1 cellular context compared by ENCODE assay signal in the genomic region with DNA sequence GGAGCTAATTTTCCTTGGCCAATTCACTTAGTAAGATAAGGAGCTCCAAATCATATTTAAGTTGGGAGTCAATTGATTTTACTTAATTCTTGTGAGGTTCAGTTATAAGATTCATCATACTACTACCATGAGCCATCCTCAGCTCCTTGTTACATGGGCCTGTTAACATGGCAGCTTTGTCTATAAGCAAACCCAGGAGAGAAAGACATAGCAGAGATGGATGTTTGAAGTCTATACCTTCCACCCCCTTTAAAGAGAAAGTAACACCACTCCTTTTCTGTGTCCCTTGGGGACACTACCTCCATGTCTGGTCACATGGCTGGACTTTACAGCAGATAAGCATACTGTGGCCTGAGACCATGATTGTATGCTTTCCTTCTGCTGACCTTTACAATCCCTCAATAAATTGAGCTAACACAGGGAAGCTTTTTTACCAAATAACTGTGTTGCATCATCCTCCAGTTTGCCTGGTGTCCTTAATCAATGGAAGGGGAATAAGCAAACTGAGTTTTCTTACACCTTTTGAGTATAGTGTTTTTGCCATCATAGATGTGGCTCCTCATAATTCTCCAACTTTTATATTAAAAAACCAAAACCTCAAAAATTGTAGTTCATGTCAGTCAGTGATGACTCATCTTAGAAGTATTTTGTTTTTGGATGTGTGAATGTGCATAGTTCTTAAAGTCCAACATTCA.
TF ChIP-seq lines count a peak whose summit lies in the region.

No MANE protein-coding gene starts in this region.

TF ChIP-seq in HepG2, 621 proteins besides CTCF, POLR2A, EP300 and RAD21 (continued from another document):
- TF ChIP-seq, protein P1, sequence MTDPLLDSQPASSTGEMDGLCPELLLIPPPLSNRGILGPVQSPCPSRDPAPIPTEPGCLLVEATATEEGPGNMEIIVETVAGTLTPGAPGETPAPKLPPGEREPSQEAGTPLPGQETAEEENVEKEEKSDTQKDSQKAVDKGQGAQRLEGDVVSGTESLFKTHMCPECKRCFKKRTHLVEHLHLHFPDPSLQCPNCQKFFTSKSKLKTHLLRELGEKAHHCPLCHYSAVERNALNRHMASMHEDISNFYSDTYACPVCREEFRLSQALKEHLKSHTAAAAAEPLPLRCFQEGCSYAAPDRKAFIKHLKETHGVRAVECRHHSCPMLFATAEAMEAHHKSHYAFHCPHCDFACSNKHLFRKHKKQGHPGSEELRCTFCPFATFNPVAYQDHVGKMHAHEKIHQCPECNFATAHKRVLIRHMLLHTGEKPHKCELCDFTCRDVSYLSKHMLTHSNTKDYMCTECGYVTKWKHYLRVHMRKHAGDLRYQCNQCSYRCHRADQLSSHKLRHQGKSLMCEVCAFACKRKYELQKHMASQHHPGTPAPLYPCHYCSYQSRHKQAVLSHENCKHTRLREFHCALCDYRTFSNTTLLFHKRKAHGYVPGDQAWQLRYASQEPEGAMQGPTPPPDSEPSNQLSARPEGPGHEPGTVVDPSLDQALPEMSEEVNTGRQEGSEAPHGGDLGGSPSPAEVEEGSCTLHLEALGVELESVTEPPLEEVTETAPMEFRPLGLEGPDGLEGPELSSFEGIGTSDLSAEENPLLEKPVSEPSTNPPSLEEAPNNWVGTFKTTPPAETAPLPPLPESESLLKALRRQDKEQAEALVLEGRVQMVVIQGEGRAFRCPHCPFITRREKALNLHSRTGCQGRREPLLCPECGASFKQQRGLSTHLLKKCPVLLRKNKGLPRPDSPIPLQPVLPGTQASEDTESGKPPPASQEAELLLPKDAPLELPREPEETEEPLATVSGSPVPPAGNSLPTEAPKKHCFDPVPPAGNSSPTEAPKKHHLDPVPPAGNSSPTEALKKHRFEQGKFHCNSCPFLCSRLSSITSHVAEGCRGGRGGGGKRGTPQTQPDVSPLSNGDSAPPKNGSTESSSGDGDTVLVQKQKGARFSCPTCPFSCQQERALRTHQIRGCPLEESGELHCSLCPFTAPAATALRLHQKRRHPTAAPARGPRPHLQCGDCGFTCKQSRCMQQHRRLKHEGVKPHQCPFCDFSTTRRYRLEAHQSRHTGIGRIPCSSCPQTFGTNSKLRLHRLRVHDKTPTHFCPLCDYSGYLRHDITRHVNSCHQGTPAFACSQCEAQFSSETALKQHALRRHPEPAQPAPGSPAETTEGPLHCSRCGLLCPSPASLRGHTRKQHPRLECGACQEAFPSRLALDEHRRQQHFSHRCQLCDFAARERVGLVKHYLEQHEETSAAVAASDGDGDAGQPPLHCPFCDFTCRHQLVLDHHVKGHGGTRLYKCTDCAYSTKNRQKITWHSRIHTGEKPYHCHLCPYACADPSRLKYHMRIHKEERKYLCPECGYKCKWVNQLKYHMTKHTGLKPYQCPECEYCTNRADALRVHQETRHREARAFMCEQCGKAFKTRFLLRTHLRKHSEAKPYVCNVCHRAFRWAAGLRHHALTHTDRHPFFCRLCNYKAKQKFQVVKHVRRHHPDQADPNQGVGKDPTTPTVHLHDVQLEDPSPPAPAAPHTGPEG (CRISPR knock-in tag; IDR thresholded peaks at IDR 0.05): no peak
- TF ChIP-seq SP1 (IDR thresholded peaks at IDR 0.05) (no peak), SP1 (CRISPR knock-in tag; IDR thresholded peaks at IDR 0.05) (peak; percentile 16; the same call in 1 of the 2 replicates), ZNF292 (CRISPR knock-in tag; IDR thresholded peaks at IDR 0.05; ENCODE audit: borderline replicate concordance, low read depth) (no peak), RBFOX2 (IDR thresholded peaks at IDR 0.05; ENCODE audit: low read depth, low read length) (peak; percentile 85), ETV6 (CRISPR knock-in tag; conservative IDR thresholded peaks at IDR 0.05) (no peak)
- TF ChIP-seq, protein P2, sequence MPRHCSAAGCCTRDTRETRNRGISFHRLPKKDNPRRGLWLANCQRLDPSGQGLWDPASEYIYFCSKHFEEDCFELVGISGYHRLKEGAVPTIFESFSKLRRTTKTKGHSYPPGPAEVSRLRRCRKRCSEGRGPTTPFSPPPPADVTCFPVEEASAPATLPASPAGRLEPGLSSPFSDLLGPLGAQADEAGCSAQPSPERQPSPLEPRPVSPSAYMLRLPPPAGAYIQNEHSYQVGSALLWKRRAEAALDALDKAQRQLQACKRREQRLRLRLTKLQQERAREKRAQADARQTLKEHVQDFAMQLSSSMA (CRISPR knock-in tag; IDR thresholded peaks at IDR 0.05): no peak
- TF ChIP-seq, protein P3, sequence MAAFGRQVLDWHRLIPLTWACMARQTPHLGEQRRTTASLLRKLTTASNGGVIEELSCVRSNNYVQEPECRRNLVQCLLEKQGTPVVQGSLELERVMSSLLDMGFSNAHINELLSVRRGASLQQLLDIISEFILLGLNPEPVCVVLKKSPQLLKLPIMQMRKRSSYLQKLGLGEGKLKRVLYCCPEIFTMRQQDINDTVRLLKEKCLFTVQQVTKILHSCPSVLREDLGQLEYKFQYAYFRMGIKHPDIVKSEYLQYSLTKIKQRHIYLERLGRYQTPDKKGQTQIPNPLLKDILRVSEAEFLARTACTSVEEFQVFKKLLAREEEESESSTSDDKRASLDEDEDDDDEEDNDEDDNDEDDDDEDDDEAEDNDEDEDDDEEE (CRISPR knock-in tag; IDR thresholded peaks at IDR 0.05): no peak
